20 cellular contexts compared by ENCODE assay signal in the genomic region with DNA sequence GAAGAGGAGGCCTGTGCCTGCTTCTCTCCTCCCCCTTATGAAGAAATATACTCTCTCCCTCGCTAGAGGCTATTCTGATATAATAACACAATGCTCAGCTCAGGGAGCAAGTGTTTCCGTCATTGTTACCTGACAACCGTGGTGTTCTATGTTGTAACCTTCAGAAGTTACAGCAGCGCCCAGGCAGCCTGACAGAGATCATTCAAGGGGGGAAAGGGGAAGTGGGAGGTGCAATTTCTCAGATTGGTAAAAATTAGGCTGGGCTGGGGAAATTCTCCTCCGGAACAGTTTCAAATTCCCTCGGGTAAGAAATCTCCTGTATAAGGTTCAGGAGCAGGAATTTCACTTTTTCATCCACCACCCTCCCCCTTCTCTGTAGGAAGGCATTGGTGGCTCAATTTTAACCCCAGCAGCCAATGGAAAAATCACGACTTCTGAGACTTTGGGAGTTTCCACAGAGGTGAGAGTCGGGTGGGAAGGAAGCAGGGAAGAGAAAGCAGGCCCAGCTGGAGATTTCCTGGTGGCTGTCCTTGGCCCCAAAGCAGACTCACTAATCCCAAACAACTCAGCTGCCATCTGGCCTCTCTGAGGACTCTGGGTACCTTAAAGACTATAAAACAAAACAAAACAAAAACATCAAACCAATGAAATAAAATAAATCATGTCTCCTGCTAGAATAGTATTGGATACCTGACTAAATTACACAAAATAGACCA. TPM values are rescaled to one million over a fixed set of nuclear protein-coding genes. Genes with fewer than 3 reads are reported as not detected.
"Had no signal": no experiment of that assay in that cellular context is flagged by ENCODE, and none has a peak within 500 bp of the region (broad histone marks: within the 10 kb centered on the region; RNA-seq: fewer than 3 reads in every experiment).

No MANE protein-coding gene starts in this region.

- H3K9me3 ChIP-seq: gastrocnemius medialis, left ventricle myocardium inferior, thoracic aorta had no signal

- H3K27ac ChIP-seq: epithelial cell of prostate, gastrocnemius medialis, heart right ventricle, left ventricle myocardium inferior, thoracic aorta had no signal

- DNase-seq: activated effector memory CD4-positive, alpha-beta T cell treated with Interleukin-2 at 50 U/mL for 16 hours; activated T-cell treated with anti-CD3 and anti-CD28 coated beads, Interleukin-2, amount 50 U/mL, for 1 hour; amniotic stem cell; cortex of kidney; effector memory CD4-positive, alpha-beta T cell; gastrocnemius medialis; heart right ventricle; islet precursor cell; left ventricle myocardium inferior; retina; stimulated activated CD4-positive, alpha-beta T cell treated with anti-CD3 and anti-CD28 coated beads, Interleukin-4, amount 100 ng/mL, for 1 hour; stimulated activated CD8-positive, alpha-beta memory T cell treated with anti-CD3 and anti-CD28 coated beads, Interleukin-4, amount 100 ng/mL, for 48 hours; stimulated activated naive CD8-positive, alpha-beta T cell treated with anti-CD3 and anti-CD28 coated beads, Interleukin-15, amount 100 ng/mL, for 72 hours had no signal

- H3K36me3 ChIP-seq: gastrocnemius medialis, heart right ventricle, left ventricle myocardium inferior, thoracic aorta had no signal

- ATAC-seq: activated CD4-positive, CD25-positive, alpha-beta regulatory T cell treated with anti-CD3 and anti-CD28 coated beads, Interleukin-2, amount 50 U/mL, for 24 hours; activated naive CD4-positive, alpha-beta T cell treated with anti-CD3 and anti-CD28 coated beads, Interleukin-2, amount 50 U/mL, for 72 hours; gastrocnemius medialis; heart right ventricle; stimulated activated naive CD8-positive, alpha-beta T cell treated with anti-CD3 and anti-CD28 coated beads, Interleukin-15, amount 100 ng/mL, for 72 hours had no signal

- H3K4me3 ChIP-seq: gastrocnemius medialis, heart right ventricle, left ventricle myocardium inferior, thoracic aorta had no signal

- H3K4me1 ChIP-seq: gastrocnemius medialis, heart right ventricle, left ventricle myocardium inferior had no signal

- FAIRE-seq: urothelium cell line had no signal

RNA-seq across cellular contexts. Expression of a gene that starts 1.3 kb away (rescaled TPM):
- total RNA-seq: activated naive CD4-positive, alpha-beta T cell treated with anti-CD3 and anti-CD28 coated beads, Interleukin-2, amount 50 U/mL, for 72 hours; gastrocnemius medialis; heart right ventricle; left ventricle myocardium inferior; mesothelial cell of epicardium; myocyte; thoracic aorta had no signal
- polyA plus RNA-seq: heart right ventricle had no signal

RNA-seq across cellular contexts. Expression of a gene that starts 53.9 kb away (rescaled TPM):
- total RNA-seq: activated naive CD4-positive, alpha-beta T cell treated with anti-CD3 and anti-CD28 coated beads, Interleukin-2, amount 50 U/mL, for 72 hours; heart right ventricle; left ventricle myocardium inferior; thoracic aorta had no signal
